In genomic region chr15:68595761-68596160, GRCh38 we compare ENCODE assay signal across 26 cellular contexts. TPM values are rescaled to one million over a fixed set of nuclear protein-coding genes. Genes with fewer than 3 reads are reported as not detected.
"Had no signal": no experiment of that assay in that cellular context is flagged by ENCODE, and none has a peak within 500 bp of the region (broad histone marks: within the 10 kb centered on the region; RNA-seq: fewer than 3 reads in every experiment).

No MANE protein-coding gene starts in this region.

- H3K4me1 Mint-ChIP-seq: activated CD4-positive, alpha-beta T cell treated with anti-CD3 and anti-CD28 coated beads for 36 hours; activated naive CD8-positive, alpha-beta T cell treated with anti-CD3 and anti-CD28 coated beads for 36 hours had no signal

- H3K9ac ChIP-seq: parathyroid adenoma had no signal

- H3K36me3 Mint-ChIP-seq: activated naive CD8-positive, alpha-beta T cell treated with anti-CD3 and anti-CD28 coated beads for 36 hours; naive thymus-derived CD4-positive, alpha-beta T cell; stimulated activated naive B cell treated with anti-CD40 and anti-IgM and Interleukin-4, amounts not matched to agents 10 μg/mL and 1 μg/mL and 100 μg/mL, for 72 hours had no signal

- H3K9me3 ChIP-seq: esophagus squamous epithelium, gastrocnemius medialis, right lobe of liver, testis, vagina had no signal

- DNase-seq: activated B cell treated with CpG ODN at 0.5 μM for 24 hours; activated CD4-positive, alpha-beta T cell treated with anti-CD3 and anti-CD28 coated beads for 36 hours; activated CD4-positive, alpha-beta T cell treated with anti-CD3 and anti-CD28 coated beads, Interleukin-2, amount 50 U/mL, for 4 hours; activated naive CD4-positive, alpha-beta T cell treated with Interleukin-2 at 50 U/mL for 16 hours; activated naive CD8-positive, alpha-beta T cell treated with anti-CD3 and anti-CD28 coated beads for 36 hours; activated T-cell treated with anti-CD3 and anti-CD28 coated beads, Interleukin-2, amount 50 U/mL, for 48 hours; cerebellar nuclear complex; effector memory CD4-positive, alpha-beta T cell; esophagus squamous epithelium; gastrocnemius medialis; head of caudate nucleus; hypothalamus; left cardiac atrium; naive thymus-derived CD4-positive, alpha-beta T cell; stimulated activated CD4-positive, alpha-beta T cell treated with anti-CD3 and anti-CD28 coated beads, Interleukin-2, amount 100 ng/mL, for 48 hours; stimulated activated CD8-positive, alpha-beta memory T cell treated with anti-CD3 and anti-CD28 coated beads, Interleukin-4, amount 100 ng/mL, for 48 hours; stimulated activated naive B cell treated with anti-CD40 and anti-IgM and Interleukin-4, amounts not matched to agents 10 μg/mL and 1 μg/mL and 100 μg/mL, for 72 hours; SW 1271; T-helper 17 cell; testis; trophoblast cell had no signal

- H3K4me3 ChIP-seq: esophagus squamous epithelium, gastrocnemius medialis, lung, right lobe of liver, skin epidermis, testis, vagina had no signal

- H3K27ac Mint-ChIP-seq: activated B cell treated with CpG ODN at 0.5 μM for 24 hours; activated CD4-positive, alpha-beta T cell treated with anti-CD3 and anti-CD28 coated beads for 36 hours; activated naive CD8-positive, alpha-beta T cell treated with anti-CD3 and anti-CD28 coated beads for 36 hours; naive thymus-derived CD4-positive, alpha-beta T cell; stimulated activated naive B cell treated with anti-CD40 and anti-IgM and Interleukin-4, amounts not matched to agents 10 μg/mL and 1 μg/mL and 100 μg/mL, for 72 hours; T-helper 17 cell had no signal

- H3K27ac ChIP-seq: esophagus squamous epithelium, gastrocnemius medialis, parathyroid adenoma, right lobe of liver, testis, vagina had no signal

- H3K4me1 ChIP-seq: parathyroid adenoma, right lobe of liver had no signal

- H3K27me3 Mint-ChIP-seq: activated CD4-positive, alpha-beta T cell treated with anti-CD3 and anti-CD28 coated beads for 36 hours; stimulated activated naive B cell treated with anti-CD40 and anti-IgM and Interleukin-4, amounts not matched to agents 10 μg/mL and 1 μg/mL and 100 μg/mL, for 72 hours had no signal

- H3K9me3 Mint-ChIP-seq: activated B cell treated with CpG ODN at 0.5 μM for 24 hours; activated naive CD8-positive, alpha-beta T cell treated with anti-CD3 and anti-CD28 coated beads for 36 hours; naive thymus-derived CD4-positive, alpha-beta T cell; stimulated activated naive B cell treated with anti-CD40 and anti-IgM and Interleukin-4, amounts not matched to agents 10 μg/mL and 1 μg/mL and 100 μg/mL, for 72 hours had no signal

- H3K36me3 ChIP-seq: esophagus squamous epithelium, gastrocnemius medialis, right lobe of liver, vagina had no signal

- H3K27me3 ChIP-seq: gastrocnemius medialis, right lobe of liver, testis, vagina had no signal

- ATAC-seq: activated CD4-positive, alpha-beta T cell treated with anti-CD3 and anti-CD28 coated beads for 36 hours; gastrocnemius medialis; left cardiac atrium; naive thymus-derived CD4-positive, alpha-beta T cell; stimulated activated naive B cell treated with anti-CD40 and anti-IgM and Interleukin-4, amounts not matched to agents 10 μg/mL and 1 μg/mL and 100 μg/mL, for 72 hours; T-helper 17 cell had no signal

- H3K4me3 Mint-ChIP-seq: activated B cell treated with CpG ODN at 0.5 μM for 24 hours; activated CD4-positive, alpha-beta T cell treated with anti-CD3 and anti-CD28 coated beads for 36 hours; activated naive CD8-positive, alpha-beta T cell treated with anti-CD3 and anti-CD28 coated beads for 36 hours; naive thymus-derived CD4-positive, alpha-beta T cell; stimulated activated naive B cell treated with anti-CD40 and anti-IgM and Interleukin-4, amounts not matched to agents 10 μg/mL and 1 μg/mL and 100 μg/mL, for 72 hours; T-helper 17 cell had no signal

RNA-seq across cellular contexts. Expression of gene CORO2B, which starts 17.0 kb away (rescaled TPM):
- total RNA-seq: activated naive CD8-positive, alpha-beta T cell treated with anti-CD3 and anti-CD28 coated beads for 36 hours; T-helper 17 cell had no signal
